1 cellular context compared by ENCODE assay signal in genomic region chr3:184811999-184812844, GRCh38.
TF ChIP-seq lines count a peak whose summit lies in the region.

Gene VPS8 (plus strand): TSS chr3:184812166. CDS start chr3:184824633, 12,467 bp downstream.

TF ChIP-seq in K562, 482 proteins besides CTCF, POLR2A, EP300 and RAD21 (continued from another document and continues in another):
- TF ChIP-seq PRDM10 (IDR thresholded peaks at IDR 0.05; ENCODE audit: partially characterized antibody) = peak; percentile 97
- peak; percentile 50 for TF ChIP-seq C11orf30 (IDR thresholded peaks at IDR 0.05; ENCODE audit: low read depth)
- TF ChIP-seq NEUROD1 (IDR thresholded peaks at IDR 0.05; ENCODE audit: borderline replicate concordance, low read depth, low read length, partially characterized antibody) = peak; percentile 47
- peak; percentile 97 for TF ChIP-seq SPI1 (IDR thresholded peaks at IDR 0.05; ENCODE audit: borderline replicate concordance, low read depth, low read length)
- TF ChIP-seq CREB3 (tag; conservative IDR thresholded peaks at IDR 0.05; ENCODE audit: low read depth) = no peak
- no peak for TF ChIP-seq ZKSCAN3 (CRISPR knock-in tag; IDR thresholded peaks at IDR 0.05)
- TF ChIP-seq SP1 (CRISPR knock-in tag; IDR thresholded peaks at IDR 0.05) = peak; percentile 99
- peak; percentile 85 for TF ChIP-seq SAFB (IDR thresholded peaks at IDR 0.05; ENCODE audit: borderline replicate concordance, low read depth, low read length)
- TF ChIP-seq CBFA2T2 (conservative IDR thresholded peaks at IDR 0.05) = peak; percentile 78
- peak; percentile 99 for TF ChIP-seq USF1 (CRISPR knock-in tag; IDR thresholded peaks at IDR 0.05)
- TF ChIP-seq PHF20 (IDR thresholded peaks at IDR 0.05; ENCODE audit: partially characterized antibody) = peak; percentile 86
- TF ChIP-seq MTA3 (IDR thresholded peaks at IDR 0.05; ENCODE audit: borderline replicate concordance) = peak; percentile 75; the same call in 1 of the 2 replicates
- TF ChIP-seq ZNF184 (CRISPR knock-in tag; IDR thresholded peaks at IDR 0.05) = no peak
- no peak for TF ChIP-seq ZNF592 (IDR thresholded peaks at IDR 0.05)
- no peak for TF ChIP-seq CBFB (CRISPR knock-in tag; IDR thresholded peaks at IDR 0.05)
- TF ChIP-seq ZFP30 (CRISPR knock-in tag; IDR thresholded peaks at IDR 0.05; ENCODE audit: borderline replicate concordance) = no peak
- no peak for TF ChIP-seq MYNN (IDR thresholded peaks at IDR 0.05)
- no peak for TF ChIP-seq MYNN (CRISPR knock-in tag; IDR thresholded peaks at IDR 0.05)
- TF ChIP-seq ARID3A (IDR thresholded peaks at IDR 0.05; ENCODE audit: borderline replicate concordance, low read depth, low read length) = 0 out of 2 replicates have a peak, but pooled peaks have one; percentile 21
- peak; percentile 66 for TF ChIP-seq EP400 (IDR thresholded peaks at IDR 0.05)
- no peak for TF ChIP-seq PRMT5 (CRISPR knock-in tag; IDR thresholded peaks at IDR 0.05)
- TF ChIP-seq ESRRB (CRISPR knock-in tag; IDR thresholded peaks at IDR 0.05; ENCODE audit: borderline replicate concordance) = no peak
- TF ChIP-seq MYBL2 (IDR thresholded peaks at IDR 0.05; ENCODE audit: low read depth) = no peak
- TF ChIP-seq MYBL2 (CRISPR knock-in tag; IDR thresholded peaks at IDR 0.05; ENCODE audit: borderline replicate concordance) = no peak
- 0 out of 2 replicates have a peak, but pooled peaks have one; percentile 57 for TF ChIP-seq ETS1 (conservative IDR thresholded peaks at IDR 0.05; ENCODE audit: control insufficient read depth, low read depth, low read length)
- no peak for TF ChIP-seq JUNB (CRISPR knock-in tag; conservative IDR thresholded peaks at IDR 0.05)
- peak; percentile 80 for TF ChIP-seq POLR2B (IDR thresholded peaks at IDR 0.05; ENCODE audit: low read depth, partially characterized antibody)
- TF ChIP-seq KLF6 (CRISPR knock-in tag; IDR thresholded peaks at IDR 0.05; ENCODE audit: borderline replicate concordance) = no peak
- TF ChIP-seq ZNF644 (tag; IDR thresholded peaks at IDR 0.05; ENCODE audit: low read depth) = no peak
- no peak for TF ChIP-seq TCFL5 (CRISPR knock-in tag; conservative IDR thresholded peaks at IDR 0.05)
- TF ChIP-seq SAP30 (IDR thresholded peaks at IDR 0.05; ENCODE audit: borderline replicate concordance, insufficient read depth, low read depth, low read length, poor library complexity, severe bottlenecking) = peak; percentile 89
- TF ChIP-seq CHD2 (IDR thresholded peaks at IDR 0.05; ENCODE audit: low read depth, low read length) = no peak
- peak; percentile 36 to 86 (median 81) for TF ChIP-seq YY1 (IDR thresholded peaks at IDR 0.05; ENCODE audit: borderline replicate concordance in 1 of 3, control insufficient read depth in 1 of 3, extremely low read depth in 1 of 3, insufficient read depth in 3 of 3, insufficient read length in 1 of 3, insufficient replicate concordance in 2 of 3, low read depth in 1 of 3, low read length in 2 of 3)
- no peak for TF ChIP-seq SNRNP70 (optimal IDR thresholded peaks at IDR 0.05; ENCODE audit: low read depth, low read length)
- no peak for TF ChIP-seq NR3C1 (CRISPR knock-in tag; IDR thresholded peaks at IDR 0.05)
- peak; percentile 68 for TF ChIP-seq CXXC5 (CRISPR knock-in tag; IDR thresholded peaks at IDR 0.05)
- no peak for TF ChIP-seq CBX5 (IDR thresholded peaks at IDR 0.05; ENCODE audit: borderline replicate concordance, low read depth)
- TF ChIP-seq ZBTB9 (CRISPR knock-in tag; IDR thresholded peaks at IDR 0.05) = peak; percentile 80; the same call in 1 of the 2 replicates
- peak; percentile 80 for TF ChIP-seq POLR2AphosphoS5 (IDR thresholded peaks at IDR 0.05; ENCODE audit: control insufficient read depth, insufficient read depth, low read depth, low read length)
- no peak for TF ChIP-seq HNRNPL (IDR thresholded peaks at IDR 0.05; ENCODE audit: low read depth, low read length)
- TF ChIP-seq VEZF1 (CRISPR knock-in tag; IDR thresholded peaks at IDR 0.05) = peak; percentile 76
- TF ChIP-seq E2F6 (IDR thresholded peaks at IDR 0.05; ENCODE audit: borderline replicate concordance in 1 of 2, extremely low read depth in 1 of 2, insufficient read depth in 1 of 2, insufficient read length in 1 of 2, low read depth in 1 of 2, low read length in 1 of 2, poor library complexity in 1 of 2, severe bottlenecking in 1 of 2) = peak; percentile 24
- TF ChIP-seq ETV1 (tag; conservative IDR thresholded peaks at IDR 0.05; ENCODE audit: low read depth) = peak; percentile 5; the same call in 1 of the 2 replicates
- peak; percentile 91 for TF ChIP-seq PHF8 (IDR thresholded peaks at IDR 0.05; ENCODE audit: borderline replicate concordance, low read length)
- TF ChIP-seq ZBTB2 (IDR thresholded peaks at IDR 0.05) = peak; percentile 89
- no peak for TF ChIP-seq RHOXF2B (CRISPR knock-in tag; conservative IDR thresholded peaks at IDR 0.05)
- TF ChIP-seq ELF4 (CRISPR knock-in tag; IDR thresholded peaks at IDR 0.05) = peak; percentile 91
- no peak for TF ChIP-seq MTF1 (CRISPR knock-in tag; IDR thresholded peaks at IDR 0.05; ENCODE audit: borderline replicate concordance)
